In the genomic region with DNA sequence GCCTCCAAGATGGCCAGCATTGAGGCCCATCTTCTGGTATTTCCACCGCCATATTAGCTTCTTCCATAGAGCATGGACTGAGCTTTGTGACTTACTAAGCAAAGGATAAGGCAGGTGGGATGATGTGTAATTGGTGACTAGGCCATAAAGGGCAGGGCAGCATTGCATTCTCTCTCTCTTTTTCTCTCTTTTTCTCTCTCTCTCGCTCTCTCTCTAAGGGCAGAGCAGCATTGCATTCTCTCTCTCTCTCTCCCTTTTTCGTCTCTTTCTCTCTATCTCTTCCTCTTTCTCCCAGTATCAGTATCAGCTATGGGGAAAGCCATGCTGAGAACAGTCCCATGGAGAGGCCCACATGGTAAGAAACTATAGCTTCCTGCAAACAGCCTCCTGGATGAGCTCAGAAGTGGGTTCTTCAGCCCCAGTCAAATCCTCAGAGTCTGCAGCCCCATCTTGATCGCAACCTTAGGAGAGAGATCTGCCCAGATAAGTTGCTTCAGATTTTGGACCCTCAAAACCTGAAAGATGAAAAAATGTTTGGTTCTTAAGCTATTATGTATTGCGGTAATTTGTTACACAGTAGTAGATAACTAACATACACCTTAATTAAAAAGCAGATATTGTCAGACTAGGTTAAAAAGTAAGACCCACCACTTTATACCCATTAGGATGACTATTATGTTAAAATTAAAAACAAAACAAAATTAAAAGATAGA, we compare ENCODE assay signal across 11 cellular contexts. TPM values are rescaled to one million over a fixed set of nuclear protein-coding genes. Genes with fewer than 3 reads are reported as not detected.
"Had no signal": no experiment of that assay in that cellular context is flagged by ENCODE, and none has a peak within 500 bp of the region (broad histone marks: within the 10 kb centered on the region; RNA-seq: fewer than 3 reads in every experiment).

No MANE protein-coding gene starts in this region.

- DNase-seq: GOT3, H7, HFFc6, KG1 had no signal

- H3K4me1 Mint-ChIP-seq: IgD-negative memory B cell had no signal

- H3K27ac ChIP-seq: HL-60 had no signal

- H3K4me1 ChIP-seq: HAP-1 had no signal

- H3K4me3 ChIP-seq: HAP-1 had no signal

- H3K36me3 ChIP-seq: HAP-1 had no signal

- H3K36me3 Mint-ChIP-seq: IgD-negative memory B cell had no signal

- H3K27ac Mint-ChIP-seq: HFFc6 had no signal

- H3K4me3 Mint-ChIP-seq: HFFc6, IgD-negative memory B cell had no signal

- ATAC-seq: HCT116, HepG2 had no signal

- FAIRE-seq: HepG2 had no signal

- H3K9me3 ChIP-seq: HAP-1 had no signal

RNA-seq across cellular contexts. Expression of a gene that starts 39.1 kb away (rescaled TPM):
- total RNA-seq: H4, HepG2, HFFc6, HT1080 had no signal
- polyA plus RNA-seq: HepG2, IgD-negative memory B cell had no signal
